8 cellular contexts compared by ENCODE assay signal in the genomic region with DNA sequence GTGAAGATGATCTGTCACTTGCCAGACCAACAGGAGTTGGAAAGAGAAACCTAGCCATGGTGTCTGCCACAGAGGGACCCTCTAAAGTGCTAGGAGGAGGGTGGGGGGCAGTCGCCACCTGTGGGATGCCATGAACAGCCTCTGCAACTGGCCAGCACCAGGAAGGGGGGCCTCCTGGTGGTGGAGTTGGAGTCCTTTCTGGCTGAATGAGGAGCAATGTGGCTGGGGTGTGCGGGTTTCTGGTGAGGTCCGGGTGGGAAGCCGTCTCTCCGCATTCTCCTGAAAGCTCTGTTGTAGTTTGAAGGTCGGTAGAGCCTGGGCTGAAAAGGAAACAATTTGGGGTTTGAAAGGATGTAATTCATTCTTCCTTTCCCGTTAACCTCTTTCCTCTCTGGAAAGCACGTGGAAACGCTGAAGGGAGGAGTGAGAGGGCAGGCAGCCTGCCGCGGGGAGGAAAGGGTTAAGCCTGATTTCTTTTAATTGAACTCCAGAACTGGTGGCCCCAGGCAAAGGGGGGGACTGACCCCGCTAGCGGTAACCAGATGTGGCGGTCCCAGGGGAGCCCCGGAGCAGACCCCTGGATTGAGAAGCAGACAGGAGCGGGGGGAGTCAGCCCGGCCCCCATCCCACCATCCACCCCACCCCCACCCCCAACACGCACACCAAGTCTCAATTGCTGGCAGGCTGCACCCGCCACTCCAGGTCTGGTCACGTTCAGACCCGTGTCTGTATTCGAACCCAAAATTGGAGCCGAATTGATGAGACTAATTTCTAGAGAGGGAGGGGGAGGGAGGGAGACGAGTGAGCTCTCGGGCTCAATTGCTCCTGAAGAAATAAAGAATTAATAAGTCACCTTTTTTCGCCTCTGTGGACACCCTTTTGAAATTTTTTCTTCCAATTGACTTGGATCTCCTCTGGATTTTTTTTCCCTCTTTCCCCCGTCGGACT. TPM values are rescaled to one million over a fixed set of nuclear protein-coding genes. Genes with fewer than 3 reads are reported as not detected.
DNase-seq lines count a peak whose midpoint lies in the region; ATAC-seq lines count a peak whose summit lies in the region.

No MANE protein-coding gene starts in this region.

- H3K9me3 Mint-ChIP-seq in activated CD4-positive, alpha-beta T cell treated with anti-CD3 and anti-CD28 coated beads for 36 hours (ENCODE audit: low read depth): no peaks in the 10 kb centered on the region
- no peaks in the 10 kb centered on the region for H3K9me3 Mint-ChIP-seq in activated naive CD8-positive, alpha-beta T cell (ENCODE audit: low read depth)

- H3K36me3 Mint-ChIP-seq in activated CD4-positive, alpha-beta T cell treated with anti-CD3 and anti-CD28 coated beads for 36 hours (ENCODE audit: low read depth): peaks cover 2% of the 10 kb centered on the region
- H3K36me3 Mint-ChIP-seq in activated naive CD8-positive, alpha-beta T cell: no peaks in the 10 kb centered on the region

- POLR2A ChIA-PET in activated CD4-positive, alpha-beta T cell treated with anti-CD3 and anti-CD28 coated beads for 36 hours (lab: Charles Lee): interaction anchor here (0.7 kb wide), 1 partner anchor 34 kb away, joined by 4 read pairs; no protein-coding TSS in a partner anchor

- peaks cover 36% of the 10 kb centered on the region for H3K4me1 Mint-ChIP-seq in activated CD4-positive, alpha-beta T cell treated with anti-CD3 and anti-CD28 coated beads for 36 hours
- peaks cover 38% of the 10 kb centered on the region for H3K4me1 Mint-ChIP-seq in activated naive CD8-positive, alpha-beta T cell (ENCODE audit: low read depth)

- ATAC-seq in activated CD4-positive, alpha-beta T cell treated with anti-CD3 and anti-CD28 coated beads for 36 hours: no peak
- ATAC-seq in GM19324 (IDR thresholded peaks at IDR 0.05; ENCODE audit: low FRiP score, unreplicated experiment): no peak
- ATAC-seq in HG02588 (IDR thresholded peaks at IDR 0.05; ENCODE audit: unreplicated experiment): no peak

- no peaks in the 10 kb centered on the region for H3K36me3 ChIP-seq in subcutaneous abdominal adipose tissue (ENCODE audit: control insufficient read depth in 5 of 5, insufficient read depth in 5 of 5, low read length in 5 of 5)

- peak overlapping the region in 4 of 5 donors; percentile 78 to 88 (median 84) for H3K4me3 ChIP-seq in subcutaneous abdominal adipose tissue (ENCODE audit: low read depth in 1 of 5, low read length in 5 of 5)

- H3K4me3 Mint-ChIP-seq in activated CD4-positive, alpha-beta T cell treated with anti-CD3 and anti-CD28 coated beads for 36 hours: peak overlapping the region; percentile 90
- peak overlapping the region; percentile 95 for H3K4me3 Mint-ChIP-seq in activated naive CD8-positive, alpha-beta T cell

- peak overlapping the region; percentile 90 for H3K27ac ChIP-seq in subcutaneous abdominal adipose tissue (ENCODE audit: low read depth, low read length)

- H3K27ac Mint-ChIP-seq in activated CD4-positive, alpha-beta T cell treated with anti-CD3 and anti-CD28 coated beads for 36 hours: no peak overlapping the region
- H3K27ac Mint-ChIP-seq in activated naive CD8-positive, alpha-beta T cell: peak overlapping the region; percentile 54

- no peaks in the 10 kb centered on the region for H3K9me3 ChIP-seq in subcutaneous abdominal adipose tissue (ENCODE audit: control insufficient read depth in 5 of 5, low read length in 5 of 5)

- no peak for DNase-seq in activated CD4-positive, alpha-beta T cell treated with anti-CD3 and anti-CD28 coated beads for 36 hours
- no peak for DNase-seq in activated CD4-positive, alpha-beta T cell treated with anti-CD3 and anti-CD28 coated beads for 1 hour
- DNase-seq in iPS-NIHi11 (ENCODE audit: low spot score) (peak; percentile 60), NCI-H1092 (lab: John Stamatoyannopoulos, UW) (no peak)

- CTCF ChIA-PET in activated CD4-positive, alpha-beta T cell treated with anti-CD3 and anti-CD28 coated beads for 36 hours (lab: Charles Lee): interaction anchor here (1.2 kb wide), 1 partner anchor 44 kb away, joined by 4 read pairs; no protein-coding TSS in a partner anchor

- H3K4me1 ChIP-seq in subcutaneous abdominal adipose tissue (ENCODE audit: control insufficient read depth in 5 of 5, insufficient read depth in 5 of 5, low read length in 5 of 5): peaks cover 4 to 71% (median 60%) of the 10 kb centered on the region in 5 donors

- H3K27me3 ChIP-seq in subcutaneous abdominal adipose tissue (ENCODE audit: control insufficient read depth in 5 of 5, insufficient read depth in 4 of 5, low read length in 5 of 5): peaks cover 0 to 35% (median 25%) of the 10 kb centered on the region in 5 donors

- intact Hi-C loops in activated CD4-positive, alpha-beta T cell treated with anti-CD3 and anti-CD28 coated beads for 36 hours (cut with DNase I, micrococcal nuclease): no loop called here

- H3K9ac ChIP-seq in subcutaneous abdominal adipose tissue (ENCODE audit: low read length in 5 of 5): peak overlapping the region in 3 of 5 donors; percentile 63 to 94 (median 73)

- H3K27me3 Mint-ChIP-seq in activated CD4-positive, alpha-beta T cell treated with anti-CD3 and anti-CD28 coated beads for 36 hours: peaks cover 16% of the 10 kb centered on the region
- H3K27me3 Mint-ChIP-seq in activated naive CD8-positive, alpha-beta T cell: peaks cover 2% of the 10 kb centered on the region

RNA-seq across cellular contexts. Expression of a gene that starts 1.8 kb away (rescaled TPM):
- total RNA-seq in activated CD4-positive, alpha-beta T cell treated with anti-CD3 and anti-CD28 coated beads for 36 hours: 10 to 100 TPM; 40.4 to 57.0 TPM
